9 cellular contexts compared by ENCODE assay signal in the genomic region with DNA sequence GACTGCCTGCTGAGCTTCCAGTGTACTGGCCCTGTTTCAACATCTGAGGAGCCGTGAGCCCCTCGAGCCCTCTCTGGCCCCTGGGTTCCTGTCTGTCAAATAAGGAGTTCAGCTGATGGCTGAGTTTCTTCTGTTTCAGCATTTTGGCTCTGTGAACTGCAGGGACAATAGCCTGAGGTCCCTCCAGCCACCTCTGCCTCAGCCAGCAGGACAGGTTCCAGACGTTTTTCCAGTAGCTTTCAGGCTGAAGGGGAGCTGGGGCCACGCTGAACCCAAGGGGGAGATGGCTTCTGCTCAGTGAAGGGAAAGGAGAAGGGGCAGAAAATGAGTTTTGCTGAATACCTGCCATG. TPM values are rescaled to one million over a fixed set of nuclear protein-coding genes. Genes with fewer than 3 reads are reported as not detected.
DNase-seq lines count a peak whose midpoint lies in the region; ATAC-seq and TF ChIP-seq lines count a peak whose summit lies in the region.
"Had no signal": no experiment of that assay in that cellular context is flagged by ENCODE, and none has a peak within 500 bp of the region (broad histone marks: within the 10 kb centered on the region; RNA-seq: fewer than 3 reads in every experiment).

No MANE protein-coding gene starts in this region.

- ATAC-seq in left cardiac atrium (no peak), HG03571 (IDR thresholded peaks at IDR 0.05; ENCODE audit: unreplicated experiment) (no peak)
- ATAC-seq in effector memory CD8-positive, alpha-beta T cell (replicated peaks), result no peak
- ATAC-seq in activated CD4-positive, CD25-positive, alpha-beta regulatory T cell treated with anti-CD3 and anti-CD28 coated beads, Interleukin-2, amount 50 U/mL, for 24 hours, result no peak

- H3K4me2 ChIP-seq in neuronal stem cell (ENCODE audit: insufficient read depth, low read length, poor library complexity, severe bottlenecking), result no peak overlapping the region

- H2BK15ac ChIP-seq in neuronal stem cell (ENCODE audit: low read length), result no peak overlapping the region

- H3K27ac Mint-ChIP-seq in effector memory CD8-positive, alpha-beta T cell, result peak overlapping the region; percentile 83 to 88

- H3K4ac ChIP-seq in neuronal stem cell (ENCODE audit: low read length), result no peak overlapping the region

- H3K9me3 ChIP-seq in left ventricle myocardium inferior (replicated peaks), result no peaks in the 10 kb centered on the region
- H3K9me3 ChIP-seq in neuronal stem cell (replicated peaks in 1 of 2; ENCODE audit: control insufficient read depth in 2 of 2, insufficient read depth in 1 of 2, low read depth in 1 of 2, low read length in 2 of 2), result no peaks in the 10 kb centered on the region

- H3K36me3 ChIP-seq in left ventricle myocardium inferior (peaks cover under 1% of the 10 kb centered on the region), neuronal stem cell (replicated peaks in 1 of 2; ENCODE audit: control insufficient read depth in 2 of 2, insufficient read depth in 2 of 2, low read length in 2 of 2) (peaks cover 4 to 70% of the 10 kb centered on the region in 2 donors)

- no peak overlapping the region for H3K9ac ChIP-seq in neuronal stem cell (ENCODE audit: low read depth, low read length, poor library complexity)

- H3K14ac ChIP-seq in neuronal stem cell (ENCODE audit: low read length), result no peak overlapping the region

- H2AK5ac ChIP-seq in neuronal stem cell (ENCODE audit: low read depth, low read length), result no peak overlapping the region

- no peak overlapping the region for H3K18ac ChIP-seq in neuronal stem cell (ENCODE audit: low read length)

- H4K91ac ChIP-seq in neuronal stem cell (ENCODE audit: low read depth, low read length, poor library complexity), result no peak overlapping the region

- peak overlapping the region; percentile 81 for H3K23ac ChIP-seq in neuronal stem cell (ENCODE audit: low read depth, low read length, poor library complexity)

- intact Hi-C loops in left ventricle myocardium inferior (cut with micrococcal nuclease) (no loop called here), left cardiac atrium (cut with DNase I) (no loop called here)

- H3K27me3 ChIP-seq in left ventricle myocardium inferior (ENCODE audit: low read depth) (no peaks in the 10 kb centered on the region), neuronal stem cell (ENCODE audit: control insufficient read depth in 3 of 3, insufficient read depth in 3 of 3, low read depth in 1 of 3, low read length in 3 of 3) (no peaks in the 10 kb centered on the region)

- H3K79me1 ChIP-seq in neuronal stem cell (ENCODE audit: low read depth, low read length), result peaks cover 3% of the 10 kb centered on the region

- WGBS in neuronal stem cell (ENCODE audit: extremely low coverage in 2 of 2, insufficient read length in 2 of 2, insufficient replicate concordance in 1 of 2), 2 donors, result no CpG with 5 or more reads among the region's 4 CpGs

- no peak overlapping the region for H2BK12ac ChIP-seq in neuronal stem cell (ENCODE audit: low read length)

- peaks cover 100% of the 10 kb centered on the region for H3K4me1 ChIP-seq in left ventricle myocardium inferior
- H3K4me1 ChIP-seq in neuronal stem cell (ENCODE audit: control insufficient read depth in 2 of 2, insufficient read depth in 1 of 2, low read depth in 1 of 2, low read length in 2 of 2), result peaks cover 7 to 34% of the 10 kb centered on the region in 2 donors

- H3K4me3 Mint-ChIP-seq in effector memory CD8-positive, alpha-beta T cell, result peak overlapping the region in 1 of 2 donors; percentile 40

- H2BK5ac ChIP-seq in neuronal stem cell (ENCODE audit: low read length), result peak overlapping the region; percentile 78

- DNase-seq in left ventricle myocardium inferior (no peak), left cardiac atrium (no peak), neuronal stem cell (ENCODE audit: low spot score) (no peak), NCI-H1417 (lab: John Stamatoyannopoulos, UW) (no peak), NCI-H1092 treated with DMSO at 0.1 percent for 48 hours (lab: John Stamatoyannopoulos, UW) (no peak)
- no peak for DNase-seq in effector memory CD8-positive, alpha-beta T cell

- no peak overlapping the region for H2AFZ ChIP-seq in neuronal stem cell (ENCODE audit: low read length)

- no peaks in the 10 kb centered on the region for H3K27me3 Mint-ChIP-seq in effector memory CD8-positive, alpha-beta T cell

- no peak overlapping the region for H2BK120ac ChIP-seq in neuronal stem cell (ENCODE audit: low read depth, low read length)

- H3K4me1 Mint-ChIP-seq in effector memory CD8-positive, alpha-beta T cell (ENCODE audit: low read depth in 2 of 2), result peaks cover 60 to 64% of the 10 kb centered on the region in 2 donors

- peak overlapping the region; percentile 93 for H3K27ac ChIP-seq in left ventricle myocardium inferior (replicated peaks)
- no peak overlapping the region for H3K27ac ChIP-seq in neuronal stem cell (replicated peaks; ENCODE audit: low read length)

- no peak for TF ChIP-seq CTCF in left ventricle myocardium inferior (IDR thresholded peaks at IDR 0.05; ENCODE audit: borderline replicate concordance)

- no peak overlapping the region for H4K8ac ChIP-seq in neuronal stem cell (ENCODE audit: low read depth, low read length)

- H3K4me3 ChIP-seq in left ventricle myocardium inferior (no peak overlapping the region), neuronal stem cell (ENCODE audit: low read length in 2 of 2) (no peak overlapping the region)

- H3K9me3 Mint-ChIP-seq in effector memory CD8-positive, alpha-beta T cell, result no peaks in the 10 kb centered on the region
- H3K9me3 Mint-ChIP-seq: activated naive CD4-positive, alpha-beta T cell treated with anti-CD3 and anti-CD28 coated beads, Interleukin-2, amount 50 U/mL, for 72 hours had no signal

- H3K36me3 Mint-ChIP-seq in effector memory CD8-positive, alpha-beta T cell (ENCODE audit: insufficient read depth), result peaks cover 15% of the 10 kb centered on the region

RNA-seq across cellular contexts. Expression of a gene that starts 5.4 kb away (rescaled TPM):
- total RNA-seq in left ventricle myocardium inferior, result 19.6 TPM
- 10 to 100 TPM; 26.4 to 35.5 TPM for total RNA-seq in left cardiac atrium
- polyA plus RNA-seq in neuronal stem cell (2013, experiment 1 of 2), result 8.5 TPM
- polyA plus RNA-seq in neuronal stem cell (2013, experiment 2 of 2), result 9.6 TPM

RNA-seq across cellular contexts. Expression of a gene that starts 16.4 kb away (rescaled TPM):
- 2.5 TPM for total RNA-seq in left ventricle myocardium inferior
- total RNA-seq in left cardiac atrium, result under 1 TPM in 1 of 2 donors, not detected in 1; 0.38 TPM
- polyA plus RNA-seq in neuronal stem cell (2013, experiment 1 of 2), result 61.5 TPM
- 60.8 TPM for polyA plus RNA-seq in neuronal stem cell (2013, experiment 2 of 2)
